1 cellular context compared by ENCODE assay signal in genomic region chr2:158723921-158724802, GRCh38.
TF ChIP-seq lines count a peak whose summit lies in the region.

No MANE protein-coding gene starts in this region.

TF ChIP-seq in SK-N-SH treated with all-trans-retinoic acid at 6 μM for 48 hours, 23 proteins besides CTCF, POLR2A, EP300 and RAD21 (continued from another document):
- TF ChIP-seq PATZ1 (CRISPR knock-in tag; IDR thresholded peaks at IDR 0.05; ENCODE audit: borderline replicate concordance) (no peak), ZFP30 (CRISPR knock-in tag; IDR thresholded peaks at IDR 0.05) (no peak), TOX (CRISPR knock-in tag; IDR thresholded peaks at IDR 0.05; ENCODE audit: borderline replicate concordance) (no peak), ZNF565 (CRISPR knock-in tag; conservative IDR thresholded peaks at IDR 0.05; ENCODE audit: low read depth) (no peak), ZC3H10 (CRISPR knock-in tag; IDR thresholded peaks at IDR 0.05) (no peak)
TF ChIP-seq in SK-N-SH treated with all-trans-retinoic acid at 6 μM for 48 hours: peak in this region for 0.
